1 cellular context compared by ENCODE assay signal in the genomic region with DNA sequence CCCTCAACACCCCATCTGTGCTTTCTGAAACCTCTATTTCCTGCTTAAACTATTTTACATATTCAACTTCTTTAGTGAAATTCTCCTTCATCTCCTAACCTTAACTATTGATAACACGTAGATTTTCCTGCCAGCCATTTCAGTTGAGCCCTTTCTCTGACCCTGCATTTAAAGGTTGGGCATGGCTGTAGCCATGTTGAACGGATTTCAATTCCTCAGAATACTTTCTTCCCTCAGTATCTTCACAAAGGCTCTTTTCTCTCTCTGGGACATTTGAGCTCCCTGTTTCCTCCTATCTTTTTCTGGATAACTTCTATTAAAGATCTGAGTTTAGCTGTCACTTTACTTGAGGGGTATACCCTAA.
TF ChIP-seq lines count a peak whose summit lies in the region.

No MANE protein-coding gene starts in this region.

TF ChIP-seq in HepG2, 621 proteins besides CTCF, POLR2A, EP300 and RAD21:
- TF ChIP-seq, protein P1, sequence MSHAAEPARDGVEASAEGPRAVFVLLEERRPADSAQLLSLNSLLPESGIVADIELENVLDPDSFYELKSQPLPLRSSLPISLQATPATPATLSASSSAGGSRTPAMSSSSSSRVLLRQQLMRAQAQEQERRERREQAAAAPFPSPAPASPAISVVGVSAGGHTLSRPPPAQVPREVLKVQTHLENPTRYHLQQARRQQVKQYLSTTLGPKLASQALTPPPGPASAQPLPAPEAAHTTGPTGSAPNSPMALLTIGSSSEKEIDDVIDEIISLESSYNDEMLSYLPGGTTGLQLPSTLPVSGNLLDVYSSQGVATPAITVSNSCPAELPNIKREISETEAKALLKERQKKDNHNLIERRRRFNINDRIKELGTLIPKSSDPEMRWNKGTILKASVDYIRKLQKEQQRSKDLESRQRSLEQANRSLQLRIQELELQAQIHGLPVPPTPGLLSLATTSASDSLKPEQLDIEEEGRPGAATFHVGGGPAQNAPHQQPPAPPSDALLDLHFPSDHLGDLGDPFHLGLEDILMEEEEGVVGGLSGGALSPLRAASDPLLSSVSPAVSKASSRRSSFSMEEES (CRISPR knock-in tag; IDR thresholded peaks at IDR 0.05), result no peak
- no peak for TF ChIP-seq ZNF607 (CRISPR knock-in tag; IDR thresholded peaks at IDR 0.05; ENCODE audit: borderline replicate concordance)
- no peak for TF ChIP-seq SRSF1 (optimal IDR thresholded peaks at IDR 0.05; ENCODE audit: low read depth, low read length)
- TF ChIP-seq ZNF777 (CRISPR knock-in tag; IDR thresholded peaks at IDR 0.05), result no peak
- TF ChIP-seq, protein P2, sequence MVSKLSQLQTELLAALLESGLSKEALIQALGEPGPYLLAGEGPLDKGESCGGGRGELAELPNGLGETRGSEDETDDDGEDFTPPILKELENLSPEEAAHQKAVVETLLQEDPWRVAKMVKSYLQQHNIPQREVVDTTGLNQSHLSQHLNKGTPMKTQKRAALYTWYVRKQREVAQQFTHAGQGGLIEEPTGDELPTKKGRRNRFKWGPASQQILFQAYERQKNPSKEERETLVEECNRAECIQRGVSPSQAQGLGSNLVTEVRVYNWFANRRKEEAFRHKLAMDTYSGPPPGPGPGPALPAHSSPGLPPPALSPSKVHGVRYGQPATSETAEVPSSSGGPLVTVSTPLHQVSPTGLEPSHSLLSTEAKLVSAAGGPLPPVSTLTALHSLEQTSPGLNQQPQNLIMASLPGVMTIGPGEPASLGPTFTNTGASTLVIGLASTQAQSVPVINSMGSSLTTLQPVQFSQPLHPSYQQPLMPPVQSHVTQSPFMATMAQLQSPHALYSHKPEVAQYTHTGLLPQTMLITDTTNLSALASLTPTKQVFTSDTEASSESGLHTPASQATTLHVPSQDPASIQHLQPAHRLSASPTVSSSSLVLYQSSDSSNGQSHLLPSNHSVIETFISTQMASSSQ (IDR thresholded peaks at IDR 0.05; ENCODE audit: low read depth), result no peak
- TF ChIP-seq, protein P2 (CRISPR knock-in tag; IDR thresholded peaks at IDR 0.05; ENCODE audit: borderline replicate concordance), result no peak
- no peak for TF ChIP-seq SMAD9 (CRISPR knock-in tag; IDR thresholded peaks at IDR 0.05)
- TF ChIP-seq KDM1A (CRISPR knock-in tag; IDR thresholded peaks at IDR 0.05), result no peak
